Comparison of ENCODE assay signal across 20 cellular contexts in the genomic region with DNA sequence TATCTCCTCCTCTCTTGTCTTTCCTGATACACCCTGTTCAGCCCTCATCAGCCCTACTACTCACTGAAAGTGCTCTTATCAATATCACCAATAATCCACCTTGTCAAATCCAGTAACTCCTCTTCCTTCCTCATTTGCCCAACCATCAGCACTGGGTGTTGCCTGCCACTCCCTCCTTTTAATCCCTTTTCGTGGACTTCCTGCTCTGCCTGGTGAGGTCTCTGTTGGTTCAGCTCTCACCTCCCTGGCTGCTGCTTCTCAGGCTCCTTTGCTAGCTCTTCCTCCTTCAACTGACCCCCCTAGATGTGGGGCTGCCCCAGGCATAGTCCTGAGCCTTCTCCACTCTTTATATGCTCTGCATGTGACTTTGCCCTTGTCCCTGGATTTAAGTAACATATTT.
A peak's percentile ranks its signal among the peaks of the same experiment; 100 is the strongest.
DNase-seq lines count a peak whose midpoint lies in the region; ATAC-seq, FAIRE-seq and TF ChIP-seq lines count a peak whose summit lies in the region.
"Had no signal": no experiment of that assay in that cellular context is flagged by ENCODE, and none has a peak within 500 bp of the region (broad histone marks: within the 10 kb centered on the region; RNA-seq: fewer than 3 reads in every experiment).

No MANE protein-coding gene starts in this region.

- no peaks in the 10 kb centered on the region for H3K4me1 Mint-ChIP-seq in activated CD4-positive, alpha-beta memory T cell treated with anti-CD3 and anti-CD28 coated beads for 36 hours (ENCODE audit: low read depth)
- H3K4me1 Mint-ChIP-seq: B cell had no signal

- H3K9me3 Mint-ChIP-seq in activated CD4-positive, alpha-beta memory T cell treated with anti-CD3 and anti-CD28 coated beads for 36 hours: no peaks in the 10 kb centered on the region
- H3K9me3 Mint-ChIP-seq: CD4-positive, alpha-beta T cell had no signal

- POLR2A ChIA-PET in activated CD4-positive, alpha-beta memory T cell treated with anti-CD3 and anti-CD28 coated beads for 36 hours (lab: Charles Lee): no interaction called here

- CTCF ChIA-PET in activated CD4-positive, alpha-beta memory T cell treated with anti-CD3 and anti-CD28 coated beads for 36 hours (lab: Charles Lee): no interaction called here

- no peak overlapping the region for H3K27ac Mint-ChIP-seq in activated CD4-positive, alpha-beta memory T cell treated with anti-CD3 and anti-CD28 coated beads for 36 hours
- H3K27ac Mint-ChIP-seq: B cell; CD4-positive, alpha-beta T cell had no signal

- ATAC-seq in HG03378 (IDR thresholded peaks at IDR 0.05; ENCODE audit: unreplicated experiment): no peak
- ATAC-seq: HepG2 had no signal

- no peak for FAIRE-seq in D721Med (lab: Jason Lieb, UNC)
- FAIRE-seq: GM12892, GM18507, HepG2 had no signal

- no peak for TF ChIP-seq CTCF in D721Med (IDR thresholded peaks at IDR 0.05; ENCODE audit: insufficient read depth, missing control alignments)

- H3K4me3 Mint-ChIP-seq in activated CD4-positive, alpha-beta memory T cell treated with anti-CD3 and anti-CD28 coated beads for 36 hours: no peak overlapping the region
- H3K4me3 Mint-ChIP-seq: B cell; CD4-positive, alpha-beta T cell had no signal

- no peaks in the 10 kb centered on the region for H3K27me3 Mint-ChIP-seq in activated CD4-positive, alpha-beta memory T cell treated with anti-CD3 and anti-CD28 coated beads for 36 hours
- H3K27me3 Mint-ChIP-seq: B cell; CD4-positive, alpha-beta T cell had no signal

- H3K36me3 Mint-ChIP-seq in activated CD4-positive, alpha-beta memory T cell treated with anti-CD3 and anti-CD28 coated beads for 36 hours: peaks cover 27% of the 10 kb centered on the region

- intact Hi-C loops in activated CD4-positive, alpha-beta memory T cell treated with anti-CD3 and anti-CD28 coated beads for 36 hours (cut with micrococcal nuclease): no loop called here

- peak; percentile 56 for DNase-seq in CMK (ENCODE audit: low read depth)
- peak; percentile 34 for DNase-seq in MV-4-11 (lab: John Stamatoyannopoulos, UW)
- peak; percentile 18 for DNase-seq in UCSD-AML1 (lab: John Stamatoyannopoulos, UW; ENCODE audit: unreplicated experiment)
- peak; percentile 23 for DNase-seq in iPS-NIHi7 (ENCODE audit: extremely low spot score)
- no peak for DNase-seq in D721Med (ENCODE audit: insufficient read length, low spot score)
- no peak for DNase-seq in activated CD4-positive, alpha-beta memory T cell treated with anti-CD3 and anti-CD28 coated beads for 36 hours
- DNase-seq in HCEC 1CT: no peak
- DNase-seq: CD4-positive, alpha-beta T cell; DMS53; EL; GOT3; NCI-H1105 treated with DMSO at 0.1 percent for 48 hours; NCI-H1694 treated with DMSO at 0.1 percent for 48 hours; NCI-H510A; PC-9 had no signal

Comparison
In these comparisons a context has a peak if more than half of its experiments do, and no peak if none do; other contexts are left out.
1. DNase-seq: peak in CMK (single experiment), MV-4-11 (single experiment), UCSD-AML1 (single experiment) and iPS-NIHi7 (single experiment); none in D721Med (single experiment), activated CD4-positive, alpha-beta memory T cell treated with anti-CD3 and anti-CD28 coated beads for 36 hours (single experiment) and HCEC 1CT (single experiment).